In the genomic region with DNA sequence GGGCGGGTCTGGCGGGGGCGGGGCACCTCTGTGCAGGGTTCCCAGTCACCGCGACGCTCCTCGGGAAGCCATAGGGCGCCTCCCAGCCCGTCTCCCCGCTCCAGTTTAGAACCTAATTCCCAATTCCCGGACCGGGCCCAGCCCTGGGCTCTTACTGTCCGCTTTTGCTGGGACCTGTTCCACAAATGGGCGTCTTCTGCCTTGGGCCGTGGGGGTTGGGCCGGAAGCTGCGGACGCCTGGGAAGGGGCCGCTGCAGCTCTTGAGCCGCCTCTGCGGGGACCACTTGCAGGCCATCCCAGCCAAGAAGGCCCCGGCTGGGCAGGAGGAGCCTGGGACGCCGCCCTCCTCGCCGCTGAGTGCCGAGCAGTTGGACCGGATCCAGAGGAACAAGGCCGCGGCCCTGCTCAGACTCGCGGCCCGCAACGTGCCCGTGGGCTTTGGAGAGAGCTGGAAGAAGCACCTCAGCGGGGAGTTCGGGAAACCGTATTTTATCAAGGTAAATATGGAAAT, we compare ENCODE assay signal across 1 cellular context.
A peak's percentile ranks its signal among the peaks of the same experiment; 100 is the strongest.
TF ChIP-seq lines count a peak whose summit lies in the region.

No MANE protein-coding gene starts in this region.

TF ChIP-seq in HepG2, 621 proteins besides CTCF, POLR2A, EP300 and RAD21 (continued from another document and continues in another):
- TF ChIP-seq MLX (CRISPR knock-in tag; IDR thresholded peaks at IDR 0.05) = no peak
- no peak for TF ChIP-seq YY1 (IDR thresholded peaks at IDR 0.05; ENCODE audit: insufficient read depth, insufficient replicate concordance, low read depth, low read length)
- TF ChIP-seq, protein P1, sequence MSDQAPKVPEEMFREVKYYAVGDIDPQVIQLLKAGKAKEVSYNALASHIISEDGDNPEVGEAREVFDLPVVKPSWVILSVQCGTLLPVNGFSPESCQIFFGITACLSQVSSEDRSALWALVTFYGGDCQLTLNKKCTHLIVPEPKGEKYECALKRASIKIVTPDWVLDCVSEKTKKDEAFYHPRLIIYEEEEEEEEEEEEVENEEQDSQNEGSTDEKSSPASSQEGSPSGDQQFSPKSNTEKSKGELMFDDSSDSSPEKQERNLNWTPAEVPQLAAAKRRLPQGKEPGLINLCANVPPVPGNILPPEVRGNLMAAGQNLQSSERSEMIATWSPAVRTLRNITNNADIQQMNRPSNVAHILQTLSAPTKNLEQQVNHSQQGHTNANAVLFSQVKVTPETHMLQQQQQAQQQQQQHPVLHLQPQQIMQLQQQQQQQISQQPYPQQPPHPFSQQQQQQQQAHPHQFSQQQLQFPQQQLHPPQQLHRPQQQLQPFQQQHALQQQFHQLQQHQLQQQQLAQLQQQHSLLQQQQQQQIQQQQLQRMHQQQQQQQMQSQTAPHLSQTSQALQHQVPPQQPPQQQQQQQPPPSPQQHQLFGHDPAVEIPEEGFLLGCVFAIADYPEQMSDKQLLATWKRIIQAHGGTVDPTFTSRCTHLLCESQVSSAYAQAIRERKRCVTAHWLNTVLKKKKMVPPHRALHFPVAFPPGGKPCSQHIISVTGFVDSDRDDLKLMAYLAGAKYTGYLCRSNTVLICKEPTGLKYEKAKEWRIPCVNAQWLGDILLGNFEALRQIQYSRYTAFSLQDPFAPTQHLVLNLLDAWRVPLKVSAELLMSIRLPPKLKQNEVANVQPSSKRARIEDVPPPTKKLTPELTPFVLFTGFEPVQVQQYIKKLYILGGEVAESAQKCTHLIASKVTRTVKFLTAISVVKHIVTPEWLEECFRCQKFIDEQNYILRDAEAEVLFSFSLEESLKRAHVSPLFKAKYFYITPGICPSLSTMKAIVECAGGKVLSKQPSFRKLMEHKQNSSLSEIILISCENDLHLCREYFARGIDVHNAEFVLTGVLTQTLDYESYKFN (CRISPR knock-in tag; conservative IDR thresholded peaks at IDR 0.05) = no peak
- TF ChIP-seq HNF4A (CRISPR knock-in tag; IDR thresholded peaks at IDR 0.05) = no peak
- TF ChIP-seq ZNF776 (CRISPR knock-in tag; IDR thresholded peaks at IDR 0.05) = peak; percentile 27; the same call in 1 of the 2 replicates
- TF ChIP-seq RXRA (CRISPR knock-in tag; IDR thresholded peaks at IDR 0.05) = no peak
- peak; percentile 63 for TF ChIP-seq ZNF687 (CRISPR knock-in tag; IDR thresholded peaks at IDR 0.05)
- no peak for TF ChIP-seq HNRNPK (IDR thresholded peaks at IDR 0.05; ENCODE audit: low read depth, low read length, poor library complexity, severe bottlenecking)
- TF ChIP-seq MXD4 (CRISPR knock-in tag; IDR thresholded peaks at IDR 0.05) = no peak; the same call in none of the 2 replicates
- TF ChIP-seq MEIS1 (CRISPR knock-in tag; IDR thresholded peaks at IDR 0.05; ENCODE audit: borderline replicate concordance) = no peak
- no peak for TF ChIP-seq DBP (CRISPR knock-in tag; IDR thresholded peaks at IDR 0.05; ENCODE audit: not compliant biosample characterization)
- no peak for TF ChIP-seq GPBP1L1 (CRISPR knock-in tag; IDR thresholded peaks at IDR 0.05)
- no peak; the same call in 1 of the 2 replicates for TF ChIP-seq POGZ (CRISPR knock-in tag; IDR thresholded peaks at IDR 0.05)
- TF ChIP-seq ZNF670 (CRISPR knock-in tag; IDR thresholded peaks at IDR 0.05; ENCODE audit: borderline replicate concordance) = no peak
- TF ChIP-seq ZUFSP (CRISPR knock-in tag; IDR thresholded peaks at IDR 0.05; ENCODE audit: borderline replicate concordance) = no peak
- TF ChIP-seq, protein P2, sequence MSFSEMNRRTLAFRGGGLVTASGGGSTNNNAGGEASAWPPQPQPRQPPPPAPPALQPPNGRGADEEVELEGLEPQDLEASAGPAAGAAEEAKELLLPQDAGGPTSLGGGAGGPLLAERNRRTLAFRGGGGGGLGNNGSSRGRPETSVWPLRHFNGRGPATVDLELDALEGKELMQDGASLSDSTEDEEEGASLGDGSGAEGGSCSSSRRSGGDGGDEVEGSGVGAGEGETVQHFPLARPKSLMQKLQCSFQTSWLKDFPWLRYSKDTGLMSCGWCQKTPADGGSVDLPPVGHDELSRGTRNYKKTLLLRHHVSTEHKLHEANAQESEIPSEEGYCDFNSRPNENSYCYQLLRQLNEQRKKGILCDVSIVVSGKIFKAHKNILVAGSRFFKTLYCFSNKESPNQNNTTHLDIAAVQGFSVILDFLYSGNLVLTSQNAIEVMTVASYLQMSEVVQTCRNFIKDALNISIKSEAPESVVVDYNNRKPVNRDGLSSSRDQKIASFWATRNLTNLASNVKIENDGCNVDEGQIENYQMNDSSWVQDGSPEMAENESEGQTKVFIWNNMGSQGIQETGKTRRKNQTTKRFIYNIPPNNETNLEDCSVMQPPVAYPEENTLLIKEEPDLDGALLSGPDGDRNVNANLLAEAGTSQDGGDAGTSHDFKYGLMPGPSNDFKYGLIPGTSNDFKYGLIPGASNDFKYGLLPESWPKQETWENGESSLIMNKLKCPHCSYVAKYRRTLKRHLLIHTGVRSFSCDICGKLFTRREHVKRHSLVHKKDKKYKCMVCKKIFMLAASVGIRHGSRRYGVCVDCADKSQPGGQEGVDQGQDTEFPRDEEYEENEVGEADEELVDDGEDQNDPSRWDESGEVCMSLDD (CRISPR knock-in tag; IDR thresholded peaks at IDR 0.05; ENCODE audit: borderline replicate concordance) = no peak
- no peak for TF ChIP-seq MED1 (CRISPR knock-in tag; IDR thresholded peaks at IDR 0.05)
- TF ChIP-seq, protein P3, sequence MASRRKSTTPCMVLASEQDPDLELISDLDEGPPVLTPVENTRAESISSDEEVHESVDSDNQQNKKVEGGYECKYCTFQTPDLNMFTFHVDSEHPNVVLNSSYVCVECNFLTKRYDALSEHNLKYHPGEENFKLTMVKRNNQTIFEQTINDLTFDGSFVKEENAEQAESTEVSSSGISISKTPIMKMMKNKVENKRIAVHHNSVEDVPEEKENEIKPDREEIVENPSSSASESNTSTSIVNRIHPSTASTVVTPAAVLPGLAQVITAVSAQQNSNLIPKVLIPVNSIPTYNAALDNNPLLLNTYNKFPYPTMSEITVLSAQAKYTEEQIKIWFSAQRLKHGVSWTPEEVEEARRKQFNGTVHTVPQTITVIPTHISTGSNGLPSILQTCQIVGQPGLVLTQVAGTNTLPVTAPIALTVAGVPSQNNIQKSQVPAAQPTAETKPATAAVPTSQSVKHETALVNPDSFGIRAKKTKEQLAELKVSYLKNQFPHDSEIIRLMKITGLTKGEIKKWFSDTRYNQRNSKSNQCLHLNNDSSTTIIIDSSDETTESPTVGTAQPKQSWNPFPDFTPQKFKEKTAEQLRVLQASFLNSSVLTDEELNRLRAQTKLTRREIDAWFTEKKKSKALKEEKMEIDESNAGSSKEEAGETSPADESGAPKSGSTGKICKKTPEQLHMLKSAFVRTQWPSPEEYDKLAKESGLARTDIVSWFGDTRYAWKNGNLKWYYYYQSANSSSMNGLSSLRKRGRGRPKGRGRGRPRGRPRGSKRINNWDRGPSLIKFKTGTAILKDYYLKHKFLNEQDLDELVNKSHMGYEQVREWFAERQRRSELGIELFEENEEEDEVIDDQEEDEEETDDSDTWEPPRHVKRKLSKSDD (CRISPR knock-in tag; IDR thresholded peaks at IDR 0.05; ENCODE audit: low read depth) = no peak
- TF ChIP-seq MYPOP (CRISPR knock-in tag; IDR thresholded peaks at IDR 0.05) = no peak
- no peak for TF ChIP-seq ZNF615 (CRISPR knock-in tag; IDR thresholded peaks at IDR 0.05; ENCODE audit: borderline replicate concordance)
- TF ChIP-seq ZNF570 (CRISPR knock-in tag; IDR thresholded peaks at IDR 0.05; ENCODE audit: borderline replicate concordance) = no peak
- no peak for TF ChIP-seq ZBTB38 (CRISPR knock-in tag; IDR thresholded peaks at IDR 0.05)
- no peak for TF ChIP-seq KDM2A (CRISPR knock-in tag; IDR thresholded peaks at IDR 0.05; ENCODE audit: borderline replicate concordance, low read depth)
- TF ChIP-seq, protein P4, sequence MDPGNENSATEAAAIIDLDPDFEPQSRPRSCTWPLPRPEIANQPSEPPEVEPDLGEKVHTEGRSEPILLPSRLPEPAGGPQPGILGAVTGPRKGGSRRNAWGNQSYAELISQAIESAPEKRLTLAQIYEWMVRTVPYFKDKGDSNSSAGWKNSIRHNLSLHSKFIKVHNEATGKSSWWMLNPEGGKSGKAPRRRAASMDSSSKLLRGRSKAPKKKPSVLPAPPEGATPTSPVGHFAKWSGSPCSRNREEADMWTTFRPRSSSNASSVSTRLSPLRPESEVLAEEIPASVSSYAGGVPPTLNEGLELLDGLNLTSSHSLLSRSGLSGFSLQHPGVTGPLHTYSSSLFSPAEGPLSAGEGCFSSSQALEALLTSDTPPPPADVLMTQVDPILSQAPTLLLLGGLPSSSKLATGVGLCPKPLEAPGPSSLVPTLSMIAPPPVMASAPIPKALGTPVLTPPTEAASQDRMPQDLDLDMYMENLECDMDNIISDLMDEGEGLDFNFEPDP (CRISPR knock-in tag; conservative IDR thresholded peaks at IDR 0.05) = no peak
- TF ChIP-seq ZNF292 (CRISPR knock-in tag; IDR thresholded peaks at IDR 0.05; ENCODE audit: borderline replicate concordance, low read depth) = no peak
- no peak for TF ChIP-seq HDAC6 (IDR thresholded peaks at IDR 0.05; ENCODE audit: low read depth, low read length)
- no peak for TF ChIP-seq FOXA1 (IDR thresholded peaks at IDR 0.05)
- no peak for TF ChIP-seq FOXA1 (CRISPR knock-in tag; IDR thresholded peaks at IDR 0.05)
- no peak for TF ChIP-seq FOXM1 (CRISPR knock-in tag; IDR thresholded peaks at IDR 0.05)
- TF ChIP-seq ZNF567 (CRISPR knock-in tag; IDR thresholded peaks at IDR 0.05; ENCODE audit: borderline replicate concordance) = no peak
- TF ChIP-seq CBX2 (IDR thresholded peaks at IDR 0.05; ENCODE audit: low read depth, low read length) = no peak
- no peak for TF ChIP-seq CBX2 (CRISPR knock-in tag; IDR thresholded peaks at IDR 0.05; ENCODE audit: low read depth)
